In genomic region chr19:54096642-54097106, GRCh38 we compare ENCODE assay signal across 9 cellular contexts. TPM values are rescaled to one million over a fixed set of nuclear protein-coding genes. Genes with fewer than 3 reads are reported as not detected.
DNase-seq lines count a peak whose midpoint lies in the region; ATAC-seq, FAIRE-seq and TF ChIP-seq lines count a peak whose summit lies in the region.
"Had no signal": no experiment of that assay in that cellular context is flagged by ENCODE, and none has a peak within 500 bp of the region (broad histone marks: within the 10 kb centered on the region; RNA-seq: fewer than 3 reads in every experiment).

No MANE protein-coding gene starts in this region.

- no peaks in the 10 kb centered on the region for H3K9me3 ChIP-seq in breast epithelium
- no peaks in the 10 kb centered on the region for H3K9me3 ChIP-seq in HepG2 (ENCODE audit: low read length)

- TF ChIP-seq RAD21 in HepG2 (CRISPR knock-in tag; IDR thresholded peaks at IDR 0.05), result no peak

- intact Hi-C loops in breast epithelium (cut with DNase I; ENCODE audit: low total_unique reads), result no loop called here
- intact Hi-C loops in HepG2 (cut with micrococcal nuclease; ENCODE audit: unreplicated experiment), result no loop called here

- peak; percentile 55 for ATAC-seq in HepG2
- ATAC-seq in HG03354 (IDR thresholded peaks at IDR 0.05; ENCODE audit: poor library complexity, severe bottlenecking, unreplicated experiment), result no peak
- ATAC-seq in HG02798 (IDR thresholded peaks at IDR 0.05; ENCODE audit: poor library complexity, unreplicated experiment), result no peak
- ATAC-seq in GM21360 (IDR thresholded peaks at IDR 0.05; ENCODE audit: unreplicated experiment), result no peak

- peak overlapping the region; percentile 31; the same call in 1 of the 2 replicates for H3K9ac ChIP-seq in HepG2 (ENCODE audit: insufficient read depth, low read depth, low read length)

- no peaks in the 10 kb centered on the region for H3K79me2 ChIP-seq in HepG2 (ENCODE audit: insufficient read depth, low read length)

- H3K27me3 ChIP-seq in breast epithelium (peaks cover 0 to 13% of the 10 kb centered on the region in 2 donors), HepG2 (ENCODE audit: control insufficient read depth in 1 of 2, insufficient read depth in 2 of 2, low read length in 2 of 2) (peaks cover 0 to 16% of the 10 kb centered on the region in 2 experiments; a peak in 1 of 5 replicates)

- peak overlapping the region; percentile 90 for H3K4me2 ChIP-seq in HepG2 (ENCODE audit: low read depth, low read length)

- in situ Hi-C loops in HepG2 (cut with HindIII; ENCODE audit: extremely low pct_ligation_motif_present, low pct_unique_long_range_greater_than_20kb), result no loop called here

- FAIRE-seq in HepG2 (lab: Jason Lieb, UNC), result no peak

- 3% methylated on average over 14 of the region's 14 CpGs for WGBS in HepG2 (ENCODE audit: low lambda C conversion rate)

- TF ChIP-seq CTCF in breast epithelium (IDR thresholded peaks at IDR 0.05) (no peak), HepG2 (CRISPR knock-in tag; IDR thresholded peaks at IDR 0.05) (peak; percentile 46)

- POLR2A ChIA-PET in HepG2 (lab: Yijun Ruan, JAX), result interaction anchor here (1.4 to 2.5 kb wide), 2 partner anchors 19 to 40 kb away, joined by 5 to 9 read pairs; partner anchors contain the start of genes CNOT3, PRPF31 and TFPT

- H4K20me1 ChIP-seq in HepG2 (ENCODE audit: insufficient read depth, low read length), result no peaks in the 10 kb centered on the region

- CTCF ChIA-PET in HepG2 (lab: Yijun Ruan, JAX; ENCODE audit: low intra/inter-chr PET ratio, low total read pairs), result no interaction called here

- TF ChIP-seq EP300 in HepG2 (IDR thresholded peaks at IDR 0.05; ENCODE audit: low read depth in 2 of 2, low read length in 2 of 2) (no peak), HepG2 (CRISPR knock-in tag; IDR thresholded peaks at IDR 0.05; ENCODE audit: borderline replicate concordance) (no peak)

- TF ChIP-seq POLR2A in breast epithelium (IDR thresholded peaks at IDR 0.05) (no peak), HepG2 (IDR thresholded peaks at IDR 0.05; ENCODE audit: insufficient read depth in 1 of 2, low read depth in 2 of 2, low read length in 2 of 2) (no peak)

- H3K27ac ChIP-seq in breast epithelium (peak overlapping the region; percentile 52 to 80), HepG2 (ENCODE audit: extremely low read length, insufficient read depth, low read length) (no peak overlapping the region)
- H3K27ac ChIP-seq: SK-N-MC had no signal

- no TSS peak for BruUV-seq in HepG2 (replicated peaks; lab: Mats Ljungman, UMichigan)

- no peak overlapping the region for H2AFZ ChIP-seq in HepG2 (ENCODE audit: low read length)

- peak overlapping the region; percentile 34 to 64 (median 43) for H3K4me3 ChIP-seq in breast epithelium
- H3K4me3 ChIP-seq in HepG2 (replicated peaks in 1 of 3; ENCODE audit: insufficient read depth in 1 of 3, low read depth in 2 of 3, low read length in 3 of 3), result peak overlapping the region; percentile 47 to 66 (median 62)

- H3K4me1 ChIP-seq in breast epithelium (peaks cover 0 to 4% of the 10 kb centered on the region in 2 donors), HepG2 (ENCODE audit: insufficient read depth, low read length) (peaks cover 18% of the 10 kb centered on the region)

- DNase-seq in EH (ENCODE audit: low read depth) (peak; percentile 48), NCI-H69 (lab: John Stamatoyannopoulos, UW) (peak; percentile 25), breast epithelium (ENCODE audit: low spot score in 2 of 2) (no peak), HepG2 (ENCODE audit: low spot score) (no peak), NCI-H1417 (lab: John Stamatoyannopoulos, UW) (no peak)

- H3K36me3 ChIP-seq in breast epithelium (no peaks in the 10 kb centered on the region), HepG2 (replicated peaks in 1 of 2; ENCODE audit: control insufficient read depth in 1 of 2, insufficient read depth in 2 of 2, low read length in 2 of 2) (no peaks in the 10 kb centered on the region)

RNA-seq across cellular contexts. Expression of gene OSCAR, which starts 3.9 kb away (rescaled TPM):
- total RNA-seq in breast epithelium, result 1 to 10 TPM in 2 of 3 donors, under 1 TPM in 1; 0.66 to 2.4 (median 2.2) TPM
- total RNA-seq in HepG2 (2016; rRNA removed; fragmentation: Illumina TruSeq; extraction: Trizol), result not detected in 2 replicates
- not detected in 2 replicates for total RNA-seq in HepG2 (2016; cell fraction: cytosol; rRNA removed; fragmentation: Illumina TruSeq; extraction: Trizol; ENCODE audit: low read depth)
- total RNA-seq in HepG2 (2016; cell fraction: insoluble cytoplasmic fraction; rRNA removed; fragmentation: Illumina TruSeq; extraction: Trizol), result 0.09 and 0.15 TPM in 2 replicates
- 0.15 TPM in 1 of 2 replicates, not detected in the other for total RNA-seq in HepG2 (2016; cell fraction: membrane; rRNA removed; fragmentation: Illumina TruSeq; extraction: Trizol)
- total RNA-seq in HepG2 (2016; cell fraction: nucleus; rRNA removed; fragmentation: Illumina TruSeq; extraction: Trizol), result 0.47 TPM in 1 of 2 replicates, not detected in the other
- 1.9 and 2.8 TPM in 2 replicates for polyA plus RNA-seq in HepG2 (2011; rRNA removed)
- polyA plus RNA-seq in HepG2 (2011; cell fraction: cytosol; rRNA removed), result 2.0 and 2.6 TPM in 2 replicates
- polyA plus RNA-seq in HepG2 (2011; cell fraction: nucleus; rRNA removed), result 8.3 and 8.6 TPM in 2 replicates
- polyA plus RNA-seq in HepG2 (2012), result 2.1 and 4.7 TPM in 2 replicates
- polyA plus RNA-seq in HepG2 (2016; cell fraction: cytosol; fragmentation: Illumina TruSeq; extraction: Trizol; ENCODE audit: low read depth), result 0.10 TPM in 1 of 2 replicates, not detected in the other
- not detected in 2 replicates for polyA plus RNA-seq in HepG2 (2016; cell fraction: insoluble cytoplasmic fraction; fragmentation: Illumina TruSeq; extraction: Trizol; ENCODE audit: low read depth)
- not detected in 2 replicates for polyA plus RNA-seq in HepG2 (2016; cell fraction: membrane; fragmentation: Illumina TruSeq; extraction: Trizol; ENCODE audit: low read depth)
- 0.71 and 0.96 TPM in 2 replicates for polyA plus RNA-seq in HepG2 (2016; cell fraction: nucleus; fragmentation: Illumina TruSeq; extraction: Trizol; ENCODE audit: insufficient read depth, low read depth)
- polyA minus RNA-seq in HepG2 (2011; rRNA and poly(A)+ RNA removed; ENCODE audit: low replicate concordance), result 1.1 TPM in 1 of 2 replicates, not detected in the other
- polyA minus RNA-seq in HepG2 (2011; cell fraction: cytosol; rRNA and poly(A)+ RNA removed), result 0.35 and 1.8 TPM in 2 replicates
- 0.13 and 0.75 TPM in 2 replicates for polyA minus RNA-seq in HepG2 (2011; cell fraction: nucleus; rRNA and poly(A)+ RNA removed)

RNA-seq across cellular contexts. Expression of gene NDUFA3, which starts 6.0 kb away (rescaled TPM):
- total RNA-seq in breast epithelium (10 to 100 TPM; 17.3 to 20.6 (median 20.5) TPM), HepG2 (2016; rRNA removed; fragmentation: Illumina TruSeq; extraction: Trizol) (70.9 and 75.4 TPM in 2 replicates)
- total RNA-seq in HepG2 (2016; cell fraction: cytosol; rRNA removed; fragmentation: Illumina TruSeq; extraction: Trizol; ENCODE audit: low read depth), result 28.0 and 34.7 TPM in 2 replicates
- total RNA-seq in HepG2 (2016; cell fraction: insoluble cytoplasmic fraction; rRNA removed; fragmentation: Illumina TruSeq; extraction: Trizol), result 76.1 and 76.5 TPM in 2 replicates
- total RNA-seq in HepG2 (2016; cell fraction: membrane; rRNA removed; fragmentation: Illumina TruSeq; extraction: Trizol), result 32.4 and 38.6 TPM in 2 replicates
- total RNA-seq in HepG2 (2016; cell fraction: nucleus; rRNA removed; fragmentation: Illumina TruSeq; extraction: Trizol), result 32.8 and 36.1 TPM in 2 replicates
- 31.6 and 33.7 TPM in 2 replicates for polyA plus RNA-seq in HepG2 (2011; rRNA removed)
- polyA plus RNA-seq in HepG2 (2011; cell fraction: cytosol; rRNA removed), result 16.0 and 27.3 TPM in 2 replicates
- polyA plus RNA-seq in HepG2 (2011; cell fraction: nucleus; rRNA removed), result 21.7 and 22.3 TPM in 2 replicates
- 56.1 and 94.7 TPM in 2 replicates for polyA plus RNA-seq in HepG2 (2012)
- 47.0 and 57.3 TPM in 2 replicates for polyA plus RNA-seq in HepG2 (2016; cell fraction: cytosol; fragmentation: Illumina TruSeq; extraction: Trizol; ENCODE audit: low read depth)
- polyA plus RNA-seq in HepG2 (2016; cell fraction: insoluble cytoplasmic fraction; fragmentation: Illumina TruSeq; extraction: Trizol; ENCODE audit: low read depth), result 111 and 122 TPM in 2 replicates
- polyA plus RNA-seq in HepG2 (2016; cell fraction: membrane; fragmentation: Illumina TruSeq; extraction: Trizol; ENCODE audit: low read depth), result 67.6 and 69.0 TPM in 2 replicates
- 103 and 106 TPM in 2 replicates for polyA plus RNA-seq in HepG2 (2016; cell fraction: nucleus; fragmentation: Illumina TruSeq; extraction: Trizol; ENCODE audit: insufficient read depth, low read depth)
- polyA minus RNA-seq in HepG2 (2011; rRNA and poly(A)+ RNA removed; ENCODE audit: low replicate concordance), result 110 and 140 TPM in 2 replicates
- 56.2 and 82.0 TPM in 2 replicates for polyA minus RNA-seq in HepG2 (2011; cell fraction: cytosol; rRNA and poly(A)+ RNA removed)
- 11.6 and 16.7 TPM in 2 replicates for polyA minus RNA-seq in HepG2 (2011; cell fraction: nucleus; rRNA and poly(A)+ RNA removed)

RNA-seq across cellular contexts. Expression of gene TARM1, which starts 15.5 kb away (rescaled TPM):
- not detected for total RNA-seq in breast epithelium
- total RNA-seq in HepG2 (2016; rRNA removed; fragmentation: Illumina TruSeq; extraction: Trizol), result not detected in 2 replicates
- not detected in 2 replicates for total RNA-seq in HepG2 (2016; cell fraction: cytosol; rRNA removed; fragmentation: Illumina TruSeq; extraction: Trizol; ENCODE audit: low read depth)
- not detected in 2 replicates for total RNA-seq in HepG2 (2016; cell fraction: insoluble cytoplasmic fraction; rRNA removed; fragmentation: Illumina TruSeq; extraction: Trizol)
- total RNA-seq in HepG2 (2016; cell fraction: membrane; rRNA removed; fragmentation: Illumina TruSeq; extraction: Trizol), result not detected in 2 replicates
- total RNA-seq in HepG2 (2016; cell fraction: nucleus; rRNA removed; fragmentation: Illumina TruSeq; extraction: Trizol), result not detected in 2 replicates
- polyA plus RNA-seq in HepG2 (2011; rRNA removed), result not detected in 2 replicates
- not detected in 2 replicates for polyA plus RNA-seq in HepG2 (2011; cell fraction: cytosol; rRNA removed)
- not detected in 2 replicates for polyA plus RNA-seq in HepG2 (2011; cell fraction: nucleus; rRNA removed)
- polyA plus RNA-seq in HepG2 (2012), result not detected in 2 replicates
- polyA plus RNA-seq in HepG2 (2016; cell fraction: cytosol; fragmentation: Illumina TruSeq; extraction: Trizol; ENCODE audit: low read depth), result not detected in 2 replicates
- polyA plus RNA-seq in HepG2 (2016; cell fraction: insoluble cytoplasmic fraction; fragmentation: Illumina TruSeq; extraction: Trizol; ENCODE audit: low read depth), result not detected in 2 replicates
- polyA plus RNA-seq in HepG2 (2016; cell fraction: membrane; fragmentation: Illumina TruSeq; extraction: Trizol; ENCODE audit: low read depth), result not detected in 2 replicates
- polyA plus RNA-seq in HepG2 (2016; cell fraction: nucleus; fragmentation: Illumina TruSeq; extraction: Trizol; ENCODE audit: insufficient read depth, low read depth), result not detected in 2 replicates
- not detected in 2 replicates for polyA minus RNA-seq in HepG2 (2011; rRNA and poly(A)+ RNA removed; ENCODE audit: low replicate concordance)
- not detected in 2 replicates for polyA minus RNA-seq in HepG2 (2011; cell fraction: cytosol; rRNA and poly(A)+ RNA removed)
- polyA minus RNA-seq in HepG2 (2011; cell fraction: nucleus; rRNA and poly(A)+ RNA removed), result not detected in 2 replicates

RNA-seq across cellular contexts. Expression of gene TFPT, which starts 18.8 kb away (rescaled TPM):
- total RNA-seq in breast epithelium (10 to 100 TPM; 11.9 to 16.7 (median 16.2) TPM), HepG2 (2016; rRNA removed; fragmentation: Illumina TruSeq; extraction: Trizol) (10.7 and 13.5 TPM in 2 replicates)
- 2.1 and 3.1 TPM in 2 replicates for total RNA-seq in HepG2 (2016; cell fraction: cytosol; rRNA removed; fragmentation: Illumina TruSeq; extraction: Trizol; ENCODE audit: low read depth)
- total RNA-seq in HepG2 (2016; cell fraction: insoluble cytoplasmic fraction; rRNA removed; fragmentation: Illumina TruSeq; extraction: Trizol), result 11.6 and 13.6 TPM in 2 replicates
- 3.8 and 5.2 TPM in 2 replicates for total RNA-seq in HepG2 (2016; cell fraction: membrane; rRNA removed; fragmentation: Illumina TruSeq; extraction: Trizol)
- 3.8 and 4.7 TPM in 2 replicates for total RNA-seq in HepG2 (2016; cell fraction: nucleus; rRNA removed; fragmentation: Illumina TruSeq; extraction: Trizol)
- polyA plus RNA-seq in HepG2 (2011; rRNA removed), result 8.4 and 8.6 TPM in 2 replicates
- polyA plus RNA-seq in HepG2 (2011; cell fraction: cytosol; rRNA removed), result 9.4 and 11.7 TPM in 2 replicates
- 5.1 and 6.7 TPM in 2 replicates for polyA plus RNA-seq in HepG2 (2011; cell fraction: nucleus; rRNA removed)
- polyA plus RNA-seq in HepG2 (2012), result 7.3 and 8.0 TPM in 2 replicates
- polyA plus RNA-seq in HepG2 (2016; cell fraction: cytosol; fragmentation: Illumina TruSeq; extraction: Trizol; ENCODE audit: low read depth), result 3.5 and 3.7 TPM in 2 replicates
- polyA plus RNA-seq in HepG2 (2016; cell fraction: insoluble cytoplasmic fraction; fragmentation: Illumina TruSeq; extraction: Trizol; ENCODE audit: low read depth), result 15.5 and 17.3 TPM in 2 replicates
- polyA plus RNA-seq in HepG2 (2016; cell fraction: membrane; fragmentation: Illumina TruSeq; extraction: Trizol; ENCODE audit: low read depth), result 4.2 and 4.3 TPM in 2 replicates
- 11.7 and 12.0 TPM in 2 replicates for polyA plus RNA-seq in HepG2 (2016; cell fraction: nucleus; fragmentation: Illumina TruSeq; extraction: Trizol; ENCODE audit: insufficient read depth, low read depth)
- 3.3 and 3.6 TPM in 2 replicates for polyA minus RNA-seq in HepG2 (2011; rRNA and poly(A)+ RNA removed; ENCODE audit: low replicate concordance)
- polyA minus RNA-seq in HepG2 (2011; cell fraction: cytosol; rRNA and poly(A)+ RNA removed), result 2.1 and 3.3 TPM in 2 replicates
- 2.2 and 2.3 TPM in 2 replicates for polyA minus RNA-seq in HepG2 (2011; cell fraction: nucleus; rRNA and poly(A)+ RNA removed)

RNA-seq across cellular contexts. Expression of gene PRPF31, which starts 18.9 kb away (rescaled TPM):
- total RNA-seq in breast epithelium (10 to 100 TPM; 45.5 to 59.6 (median 52.5) TPM), HepG2 (2016; rRNA removed; fragmentation: Illumina TruSeq; extraction: Trizol) (63.8 and 68.9 TPM in 2 replicates)
- total RNA-seq in HepG2 (2016; cell fraction: cytosol; rRNA removed; fragmentation: Illumina TruSeq; extraction: Trizol; ENCODE audit: low read depth), result 9.6 and 11.5 TPM in 2 replicates
- total RNA-seq in HepG2 (2016; cell fraction: insoluble cytoplasmic fraction; rRNA removed; fragmentation: Illumina TruSeq; extraction: Trizol), result 62.0 and 64.7 TPM in 2 replicates
- total RNA-seq in HepG2 (2016; cell fraction: membrane; rRNA removed; fragmentation: Illumina TruSeq; extraction: Trizol), result 23.1 and 26.5 TPM in 2 replicates
- total RNA-seq in HepG2 (2016; cell fraction: nucleus; rRNA removed; fragmentation: Illumina TruSeq; extraction: Trizol), result 30.4 and 33.1 TPM in 2 replicates
- polyA plus RNA-seq in HepG2 (2011; rRNA removed), result 23.8 and 29.5 TPM in 2 replicates
- polyA plus RNA-seq in HepG2 (2011; cell fraction: cytosol; rRNA removed), result 25.5 and 31.8 TPM in 2 replicates
- polyA plus RNA-seq in HepG2 (2011; cell fraction: nucleus; rRNA removed), result 65.6 and 76.0 TPM in 2 replicates
- 31.9 and 33.4 TPM in 2 replicates for polyA plus RNA-seq in HepG2 (2012)
- polyA plus RNA-seq in HepG2 (2016; cell fraction: cytosol; fragmentation: Illumina TruSeq; extraction: Trizol; ENCODE audit: low read depth), result 8.8 and 9.7 TPM in 2 replicates
- polyA plus RNA-seq in HepG2 (2016; cell fraction: insoluble cytoplasmic fraction; fragmentation: Illumina TruSeq; extraction: Trizol; ENCODE audit: low read depth), result 66.2 and 72.8 TPM in 2 replicates
- polyA plus RNA-seq in HepG2 (2016; cell fraction: membrane; fragmentation: Illumina TruSeq; extraction: Trizol; ENCODE audit: low read depth), result 15.4 and 16.9 TPM in 2 replicates
- 56.8 and 57.4 TPM in 2 replicates for polyA plus RNA-seq in HepG2 (2016; cell fraction: nucleus; fragmentation: Illumina TruSeq; extraction: Trizol; ENCODE audit: insufficient read depth, low read depth)
- 21.6 and 22.6 TPM in 2 replicates for polyA minus RNA-seq in HepG2 (2011; rRNA and poly(A)+ RNA removed; ENCODE audit: low replicate concordance)
- polyA minus RNA-seq in HepG2 (2011; cell fraction: cytosol; rRNA and poly(A)+ RNA removed), result 10.0 and 12.8 TPM in 2 replicates
- polyA minus RNA-seq in HepG2 (2011; cell fraction: nucleus; rRNA and poly(A)+ RNA removed), result 14.3 and 15.6 TPM in 2 replicates

Comparison
In these comparisons a context has a peak if more than half of its experiments do, and no peak if none do; other contexts are left out.
1. DNase-seq: peak in EH (single experiment) and NCI-H69 (single experiment); none in breast epithelium (0 of 2), HepG2 (single experiment) and NCI-H1417 (0 of 3).